In genomic region chr22:46577361-46578249, GRCh38 we compare ENCODE assay signal across 8 cellular contexts. TPM values are rescaled to one million over a fixed set of nuclear protein-coding genes. Genes with fewer than 3 reads are reported as not detected.
DNase-seq lines count a peak whose midpoint lies in the region; ATAC-seq and TF ChIP-seq lines count a peak whose summit lies in the region.

No MANE protein-coding gene starts in this region.

- H3K9me3 Mint-ChIP-seq in Calu3 (ENCODE audit: low read depth, unreplicated experiment): no peaks in the 10 kb centered on the region

- 11% methylated on average over 67 of the region's 67 CpGs for WGBS in HUES64

- in situ Hi-C loops in astrocyte of the spinal cord (cut with HindIII; ENCODE audit: low sequenced_read_pairs): no loop called here

- ATAC-seq in thoracic aorta (ENCODE audit: insufficient number of reproducible peaks, low FRiP score, low read depth) (no peak), HG03108 (IDR thresholded peaks at IDR 0.05; ENCODE audit: unreplicated experiment) (no peak)

- H3K4me1 ChIP-seq in HUES64 (ENCODE audit: insufficient read depth, low read length): peaks cover 11% of the 10 kb centered on the region
- peaks cover 15 to 32% of the 10 kb centered on the region in 2 donors for H3K4me1 ChIP-seq in thoracic aorta (ENCODE audit: control insufficient read depth in 1 of 2, low read depth in 2 of 2)

- H3K27ac Mint-ChIP-seq in Calu3 (ENCODE audit: unreplicated experiment): peak overlapping the region; percentile 73

- intact Hi-C loops in Calu3 (cut with micrococcal nuclease; ENCODE audit: unreplicated experiment): no loop called here

- H3K4me3 ChIP-seq in HUES64 (ENCODE audit: low read length) (peak overlapping the region; percentile 67), astrocyte of the spinal cord (ENCODE audit: low read depth, low read length) (peak overlapping the region; percentile 62), thoracic aorta (peak overlapping the region; percentile 87)

- H3K27me3 ChIP-seq in HUES64 (ENCODE audit: insufficient read depth, low read length): peaks cover 13% of the 10 kb centered on the region
- no peaks in the 10 kb centered on the region for H3K27me3 ChIP-seq in thoracic aorta (replicated peaks; ENCODE audit: insufficient read depth)

- H3K27ac ChIP-seq in HUES64 (ENCODE audit: low read depth, low read length): no peak overlapping the region
- no peak overlapping the region for H3K27ac ChIP-seq in thoracic aorta

- H3K27me3 Mint-ChIP-seq in Calu3 (ENCODE audit: unreplicated experiment): no peaks in the 10 kb centered on the region

- peaks cover 47% of the 10 kb centered on the region for H3K36me3 Mint-ChIP-seq in Calu3 (ENCODE audit: insufficient read depth, unreplicated experiment)

- H3K36me3 ChIP-seq in HUES64 (ENCODE audit: insufficient read depth, low read length) (no peaks in the 10 kb centered on the region), thoracic aorta (no peaks in the 10 kb centered on the region)

- H3K4me3 Mint-ChIP-seq in Calu3 (ENCODE audit: low read depth, unreplicated experiment): peak overlapping the region; percentile 87

- CTCF ChIA-PET in Calu3 (lab: Charles Lee): no interaction called here

- no peak for DNase-seq in Calu3
- no peak for DNase-seq in astrocyte of the spinal cord (ENCODE audit: low read depth, low spot score)
- DNase-seq in left kidney (ENCODE audit: low read depth, low spot score): peak; percentile 53
- no peak for DNase-seq in thoracic aorta (ENCODE audit: low spot score)
- no peak for DNase-seq in NK-92 treated with Interleukin-12 subunit alpha and Interleukin-12 subunit beta, amount 100 ng/mL, for 24 hours (lab: John Stamatoyannopoulos, UW)
- no peak for DNase-seq in NOMO-1 treated with dmso at 0.1 percent for 144 hours (lab: John Stamatoyannopoulos, UW; ENCODE audit: unreplicated experiment)

- H3K9ac ChIP-seq in HUES64 (ENCODE audit: low read depth, low read length): peak overlapping the region; percentile 71

- TF ChIP-seq CTCF in Calu3 (IDR thresholded peaks at IDR 0.05; ENCODE audit: unreplicated experiment): no peak
- TF ChIP-seq CTCF in astrocyte of the spinal cord (IDR thresholded peaks at IDR 0.05; ENCODE audit: low read depth, low read length): no peak
- TF ChIP-seq CTCF in thoracic aorta (IDR thresholded peaks at IDR 0.05): no peak

- peaks cover 58% of the 10 kb centered on the region for H3K4me1 Mint-ChIP-seq in Calu3 (ENCODE audit: low read depth, unreplicated experiment)

- TSS peak; percentile 12 for BruUV-seq in Calu3 (replicated peaks; lab: Mats Ljungman, UMichigan)

- H3K9me3 ChIP-seq in HUES64 (ENCODE audit: insufficient read depth, low read depth, low read length): no peaks in the 10 kb centered on the region
- no peaks in the 10 kb centered on the region for H3K9me3 ChIP-seq in thoracic aorta

RNA-seq across cellular contexts. Expression of gene CELSR1, which starts 40.2 kb away (rescaled TPM):
- total RNA-seq in Calu3 (2022) (40.8 and 45.5 TPM in 2 replicates), thoracic aorta (1 to 10 TPM; 1.5 to 6.7 TPM)
- polyA plus RNA-seq in HUES64 (2013, experiment 1 of 2): 9.0 TPM
- polyA plus RNA-seq in HUES64 (2013, experiment 2 of 2): 10.1 TPM

RNA-seq across cellular contexts. Expression of gene GRAMD4, which starts 42.6 kb away (rescaled TPM):
- total RNA-seq in Calu3 (2022): 61.2 and 63.4 TPM in 2 replicates
- polyA plus RNA-seq in HUES64 (2013, experiment 1 of 2): 13.7 TPM
- polyA plus RNA-seq in HUES64 (2013, experiment 2 of 2): 12.7 TPM
- 10 to 100 TPM; 16.2 to 56.5 TPM for total RNA-seq in thoracic aorta
